8 cellular contexts compared by ENCODE assay signal in genomic region chr7:150631084-150631824, GRCh38. TPM values are rescaled to one million over a fixed set of nuclear protein-coding genes. Genes with fewer than 3 reads are reported as not detected.
DNase-seq lines count a peak whose midpoint lies in the region; ATAC-seq and TF ChIP-seq lines count a peak whose summit lies in the region.

No MANE protein-coding gene starts in this region.

- 72 to 78% methylated on average over 6 to 8 of the region's 8 CpGs for WGBS in thyroid gland, 2 donors

- intact Hi-C loops in lower lobe of right lung (cut with DNase I) (no loop called here), thyroid gland (cut with DNase I) (no loop called here)

- peaks cover 43% of the 10 kb centered on the region for H3K4me1 ChIP-seq in lower lobe of right lung
- peaks cover 0 to 9% of the 10 kb centered on the region in 2 donors for H3K4me1 ChIP-seq in thyroid gland

- TF ChIP-seq CTCF in HL-60 (IDR thresholded peaks at IDR 0.05; ENCODE audit: insufficient read depth, low read length) = no peak
- no peak for TF ChIP-seq CTCF in lower lobe of right lung (IDR thresholded peaks at IDR 0.05)
- no peak for TF ChIP-seq CTCF in thyroid gland (IDR thresholded peaks at IDR 0.05)

- H3K36me3 ChIP-seq in lower lobe of right lung (peaks cover 29% of the 10 kb centered on the region), thyroid gland (peaks cover 0 to 5% of the 10 kb centered on the region in 2 donors)

- ATAC-seq in lower lobe of right lung = peak; percentile 73 to 79
- ATAC-seq in HG03039 (IDR thresholded peaks at IDR 0.05; ENCODE audit: unreplicated experiment) = no peak

- TF ChIP-seq POLR2A in thyroid gland (IDR thresholded peaks at IDR 0.05) = peak in 1 of 2 donors; percentile 18

- no peak overlapping the region for H3K27ac ChIP-seq in HL-60 (replicated peaks)
- peak overlapping the region; percentile 81 for H3K27ac ChIP-seq in lower lobe of right lung
- peak overlapping the region; percentile 23 to 75 (median 63) for H3K27ac ChIP-seq in thyroid gland

- DNase-seq in HL-60 (ENCODE audit: low read depth in 1 of 2, low spot score in 1 of 2) (peak in 1 of 2 experiments; percentile 3), lower lobe of right lung (peak; percentile 62), thyroid gland (peak; percentile 6 to 17), NCI-H1417 treated with DMSO at 0.1 percent for 48 hours (lab: John Stamatoyannopoulos, UW) (no peak), NCI-H146 (lab: John Stamatoyannopoulos, UW) (no peak), NCI-H446 (lab: John Stamatoyannopoulos, UW) (no peak)
- DNase-seq in activated effector memory CD4-positive, alpha-beta T cell treated with Interleukin-2 at 50 U/mL for 16 hours = peak; percentile 61

- H3K9me3 ChIP-seq in lower lobe of right lung = no peaks in the 10 kb centered on the region
- no peaks in the 10 kb centered on the region for H3K9me3 ChIP-seq in thyroid gland

- peak overlapping the region; percentile 53 for H3K4me3 ChIP-seq in HL-60 (replicated peaks; ENCODE audit: insufficient read depth, low read length)
- H3K4me3 ChIP-seq in lower lobe of right lung = peak overlapping the region; percentile 58
- H3K4me3 ChIP-seq in thyroid gland (replicated peaks in 1 of 3) = no peak overlapping the region

- H3K27me3 ChIP-seq in HL-60 (ENCODE audit: insufficient read depth, poor library complexity, severe bottlenecking) = no peaks in the 10 kb centered on the region
- no peaks in the 10 kb centered on the region for H3K27me3 ChIP-seq in lower lobe of right lung (ENCODE audit: low read depth)
- H3K27me3 ChIP-seq in thyroid gland = no peaks in the 10 kb centered on the region

RNA-seq across cellular contexts. Expression of gene GIMAP6, which starts 0.9 kb away (rescaled TPM):
- total RNA-seq in lower lobe of right lung (69.3 TPM), thyroid gland (10 to 100 TPM; 17.7 to 73.6 (median 45.0) TPM)

RNA-seq across cellular contexts. Expression of gene GIMAP2, which starts 54.3 kb away (rescaled TPM):
- total RNA-seq in lower lobe of right lung (46.9 TPM), thyroid gland (10 to 100 TPM in 2 of 4 donors, 1 to 10 TPM in 2; 6.7 to 32.4 (median 10.4) TPM)

Comparison
In these comparisons a context has a peak if more than half of its experiments do, and no peak if none do; other contexts are left out.
1. DNase-seq: peak in activated effector memory CD4-positive, alpha-beta T cell treated with Interleukin-2 at 50 U/mL for 16 hours (single experiment), lower lobe of right lung (single experiment) and thyroid gland (2 of 2); none in NCI-H1417 treated with DMSO at 0.1 percent for 48 hours (single experiment), NCI-H146 (single experiment) and NCI-H446 (0 of 2).
2. H3K4me3 ChIP-seq: peak in HL-60 (single experiment) and lower lobe of right lung (single experiment); none in thyroid gland (0 of 3).